ENCODE assay signal across 8 cellular contexts in the genomic region with DNA sequence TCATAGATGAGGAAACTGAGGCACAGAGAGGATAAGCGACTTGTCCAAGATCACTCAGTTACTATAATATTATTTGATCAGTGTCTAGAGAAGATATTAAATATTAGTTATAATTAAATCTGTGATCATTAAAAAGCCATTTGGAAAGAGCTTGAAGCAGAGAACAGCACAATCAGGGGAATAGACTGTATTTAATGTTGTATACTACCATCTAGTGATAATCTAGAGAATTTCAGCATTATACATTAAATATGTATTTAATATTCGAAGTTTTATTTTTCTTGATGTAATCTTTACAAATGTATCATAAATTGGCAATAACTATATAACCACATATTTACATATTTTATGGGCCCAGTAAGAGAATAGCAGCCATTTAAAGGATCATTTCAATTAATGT. TPM values are rescaled to one million over a fixed set of nuclear protein-coding genes. Genes with fewer than 3 reads are reported as not detected.
DNase-seq lines count a peak whose midpoint lies in the region; ATAC-seq, FAIRE-seq and TF ChIP-seq lines count a peak whose summit lies in the region.

No MANE protein-coding gene starts in this region.

- no peaks in the 10 kb centered on the region for H3K36me3 Mint-ChIP-seq in nephron progenitor cell (ENCODE audit: low read depth)

- no peaks in the 10 kb centered on the region for H3K4me1 Mint-ChIP-seq in nephron progenitor cell

- no peak overlapping the region for H3K4me3 Mint-ChIP-seq in nephron progenitor cell

- DNase-seq in DMS114 treated with DMSO at 0.1 percent for 48 hours (lab: John Stamatoyannopoulos, UW; ENCODE audit: unreplicated experiment) (peak; percentile 20), NCI-H69 (lab: John Stamatoyannopoulos, UW) (peak; percentile 66), thoracic aorta (ENCODE audit: low spot score) (no peak), nephron progenitor cell (no peak)
- DNase-seq in activated effector memory CD4-positive, alpha-beta T cell treated with Interleukin-2 at 50 U/mL for 16 hours, result no peak

- ATAC-seq in GM21723 (IDR thresholded peaks at IDR 0.05; ENCODE audit: unreplicated experiment) (peak; percentile 59), thoracic aorta (ENCODE audit: insufficient number of reproducible peaks, low FRiP score, low read depth) (no peak), HG02981 (IDR thresholded peaks at IDR 0.05; ENCODE audit: unreplicated experiment) (no peak)

- H3K27me3 Mint-ChIP-seq in nephron progenitor cell (ENCODE audit: low read depth, poor library complexity), result peaks cover 7% of the 10 kb centered on the region

- peaks cover 0 to 3% of the 10 kb centered on the region in 2 donors for H3K4me1 ChIP-seq in thoracic aorta (ENCODE audit: control insufficient read depth in 1 of 2, low read depth in 2 of 2)

- H3K9me3 ChIP-seq in thoracic aorta, result no peaks in the 10 kb centered on the region

- no peaks in the 10 kb centered on the region for H3K36me3 ChIP-seq in thoracic aorta

- H3K27ac ChIP-seq in thoracic aorta, result no peak overlapping the region

- no peak overlapping the region for H3K27ac Mint-ChIP-seq in nephron progenitor cell

- TF ChIP-seq CTCF in thoracic aorta (IDR thresholded peaks at IDR 0.05), result peak; percentile 47
- no peak for TF ChIP-seq CTCF in nephron progenitor cell (IDR thresholded peaks at IDR 0.05)

- peak; percentile 91 for FAIRE-seq in endometrium (lab: Jason Lieb, UNC)

- H3K4me3 ChIP-seq in thoracic aorta, result no peak overlapping the region

- no peaks in the 10 kb centered on the region for H3K27me3 ChIP-seq in thoracic aorta (replicated peaks; ENCODE audit: insufficient read depth)

- no peaks in the 10 kb centered on the region for H3K9me3 Mint-ChIP-seq in nephron progenitor cell

RNA-seq across cellular contexts. Expression of gene C6orf58, which starts 37.7 kb away (rescaled TPM):
- total RNA-seq in thoracic aorta, result not detected

Comparison
In these comparisons a context has a peak if more than half of its experiments do, and no peak if none do; other contexts are left out.
1. DNase-seq: peak in DMS114 treated with DMSO at 0.1 percent for 48 hours (single experiment) and NCI-H69 (single experiment); none in thoracic aorta (single experiment), nephron progenitor cell (single experiment) and activated effector memory CD4-positive, alpha-beta T cell treated with Interleukin-2 at 50 U/mL for 16 hours (single experiment).